1 cellular context compared by ENCODE assay signal in the genomic region with DNA sequence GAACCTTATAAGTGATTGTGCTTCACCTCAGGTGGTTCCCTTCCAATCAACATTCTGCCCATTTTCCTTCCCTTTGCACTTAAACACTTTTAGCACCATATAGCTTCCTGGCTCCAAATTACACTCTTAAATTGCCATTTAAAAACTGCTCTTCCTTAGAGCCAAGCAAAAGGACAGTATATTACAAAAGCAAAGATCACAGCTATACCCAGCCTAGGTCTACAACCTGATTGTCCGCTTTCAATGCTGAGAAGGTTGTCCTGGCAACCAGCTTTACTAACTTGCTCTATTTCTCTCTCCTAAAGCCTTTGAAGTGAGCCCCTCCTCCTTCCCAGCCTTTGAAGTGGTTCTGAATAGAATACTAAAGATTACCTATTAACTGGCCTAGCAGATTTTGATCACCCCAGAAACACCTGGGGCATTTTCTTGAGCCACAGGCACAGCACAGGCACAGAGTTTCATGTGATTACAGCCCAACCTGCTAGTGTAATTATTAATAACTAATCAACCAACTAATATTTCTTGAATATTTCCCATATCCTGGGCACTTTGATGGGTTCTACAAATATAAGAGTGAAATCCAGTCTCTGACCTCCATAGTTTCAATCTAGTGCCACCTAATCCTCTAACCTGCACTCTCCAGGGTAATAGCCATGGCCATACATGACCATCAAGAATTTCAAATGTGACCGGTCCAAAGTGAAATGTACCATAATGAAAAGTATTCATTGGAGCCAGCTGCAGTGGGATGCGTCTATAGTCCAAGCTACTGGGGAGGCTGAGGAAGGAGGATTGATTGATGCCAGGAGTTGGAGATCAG.
TF ChIP-seq lines count a peak whose summit lies in the region.

No MANE protein-coding gene starts in this region.

TF ChIP-seq in HepG2, 621 proteins besides CTCF, POLR2A, EP300 and RAD21 (continued from another document and continues in another):
- TF ChIP-seq ZFP36L1 (CRISPR knock-in tag; IDR thresholded peaks at IDR 0.05) (peak; percentile 79; the same call in 1 of the 2 replicates), ZNF326 (CRISPR knock-in tag; IDR thresholded peaks at IDR 0.05; ENCODE audit: borderline replicate concordance) (no peak), ISL2 (CRISPR knock-in tag; IDR thresholded peaks at IDR 0.05) (peak; percentile 98), KLF9 (CRISPR knock-in tag; IDR thresholded peaks at IDR 0.05; ENCODE audit: low read depth) (no peak), HDAC2 (CRISPR knock-in tag; IDR thresholded peaks at IDR 0.05) (peak; percentile 90), ZNF331 (CRISPR knock-in tag; IDR thresholded peaks at IDR 0.05) (peak; percentile 70), JUNB (CRISPR knock-in tag; IDR thresholded peaks at IDR 0.05; ENCODE audit: borderline replicate concordance) (no peak), DNMT1 (CRISPR knock-in tag; IDR thresholded peaks at IDR 0.05) (no peak), ZNF672 (CRISPR knock-in tag; IDR thresholded peaks at IDR 0.05) (no peak), ETV6 (CRISPR knock-in tag; conservative IDR thresholded peaks at IDR 0.05) (no peak; the same call in 1 of the 2 replicates), POLR2G (IDR thresholded peaks at IDR 0.05; ENCODE audit: low read depth, low read length) (peak; percentile 76), GLI4 (CRISPR knock-in tag; IDR thresholded peaks at IDR 0.05; ENCODE audit: borderline replicate concordance) (no peak), ZMAT3 (CRISPR knock-in tag; conservative IDR thresholded peaks at IDR 0.05) (no peak), TCF7 (IDR thresholded peaks at IDR 0.05; ENCODE audit: low read depth) (peak; percentile 99), ZFX (CRISPR knock-in tag; IDR thresholded peaks at IDR 0.05; ENCODE audit: low read depth) (no peak), NKX3-1 (CRISPR knock-in tag; IDR thresholded peaks at IDR 0.05) (no peak), HDAC1 (CRISPR knock-in tag; IDR thresholded peaks at IDR 0.05) (peak; percentile 48), SIX4 (CRISPR knock-in tag; IDR thresholded peaks at IDR 0.05) (peak; percentile 66), ATF1 (CRISPR knock-in tag; IDR thresholded peaks at IDR 0.05) (no peak), SRSF1 (optimal IDR thresholded peaks at IDR 0.05; ENCODE audit: low read depth, low read length) (no peak), HNF4A (CRISPR knock-in tag; IDR thresholded peaks at IDR 0.05) (peak; percentile 60), ZKSCAN8 (CRISPR knock-in tag; IDR thresholded peaks at IDR 0.05; ENCODE audit: borderline replicate concordance) (no peak), BORCS8-MEF2B (CRISPR knock-in tag; IDR thresholded peaks at IDR 0.05) (no peak), TMF1 (CRISPR knock-in tag; IDR thresholded peaks at IDR 0.05; ENCODE audit: low read depth) (no peak), ZNF792 (CRISPR knock-in tag; IDR thresholded peaks at IDR 0.05) (peak; percentile 53; the same call in 1 of the 2 replicates), EED (CRISPR knock-in tag; IDR thresholded peaks at IDR 0.05) (no peak), MAFK (conservative IDR thresholded peaks at IDR 0.05 in 1 of 2, IDR thresholded peaks at IDR 0.05 in 1 of 2; ENCODE audit: low read length in 2 of 2) (no peak), ZBTB38 (CRISPR knock-in tag; IDR thresholded peaks at IDR 0.05) (no peak), CHCHD3 (CRISPR knock-in tag; IDR thresholded peaks at IDR 0.05) (no peak), RFX3 (CRISPR knock-in tag; IDR thresholded peaks at IDR 0.05) (peak; percentile 95), EZH2 (conservative IDR thresholded peaks at IDR 0.05; ENCODE audit: low read depth, low read length) (no peak), GZF1 (CRISPR knock-in tag; IDR thresholded peaks at IDR 0.05) (no peak), STAT5B (CRISPR knock-in tag; IDR thresholded peaks at IDR 0.05) (no peak), ZNF383 (CRISPR knock-in tag; IDR thresholded peaks at IDR 0.05; ENCODE audit: borderline replicate concordance) (no peak), ZNF550 (CRISPR knock-in tag; IDR thresholded peaks at IDR 0.05; ENCODE audit: borderline replicate concordance) (no peak), DMAP1 (CRISPR knock-in tag; IDR thresholded peaks at IDR 0.05) (no peak), HOXA7 (CRISPR knock-in tag; IDR thresholded peaks at IDR 0.05) (no peak), ZNF224 (CRISPR knock-in tag; IDR thresholded peaks at IDR 0.05) (no peak), TEAD3 (CRISPR knock-in tag; optimal IDR thresholded peaks at IDR 0.05; ENCODE audit: borderline replicate concordance) (peak; percentile 52), ZNF777 (CRISPR knock-in tag; IDR thresholded peaks at IDR 0.05) (no peak), GTF3A (CRISPR knock-in tag; conservative IDR thresholded peaks at IDR 0.05) (no peak), BRD4 (CRISPR knock-in tag; IDR thresholded peaks at IDR 0.05) (no peak), ZNF546 (CRISPR knock-in tag; conservative IDR thresholded peaks at IDR 0.05) (no peak), KAT8 (CRISPR knock-in tag; IDR thresholded peaks at IDR 0.05) (peak; percentile 66; the same call in 1 of the 2 replicates), ZEB1 (IDR thresholded peaks at IDR 0.05; ENCODE audit: insufficient replicate concordance, low read depth) (no peak), NFE2L1 (CRISPR knock-in tag; IDR thresholded peaks at IDR 0.05; ENCODE audit: borderline replicate concordance) (no peak), BHLHE40 (IDR thresholded peaks at IDR 0.05; ENCODE audit: low read length) (peak; percentile 7; the same call in 1 of the 2 replicates), MED8 (CRISPR knock-in tag; IDR thresholded peaks at IDR 0.05; ENCODE audit: insufficient replicate concordance) (no peak)
- TF ChIP-seq, protein P1, sequence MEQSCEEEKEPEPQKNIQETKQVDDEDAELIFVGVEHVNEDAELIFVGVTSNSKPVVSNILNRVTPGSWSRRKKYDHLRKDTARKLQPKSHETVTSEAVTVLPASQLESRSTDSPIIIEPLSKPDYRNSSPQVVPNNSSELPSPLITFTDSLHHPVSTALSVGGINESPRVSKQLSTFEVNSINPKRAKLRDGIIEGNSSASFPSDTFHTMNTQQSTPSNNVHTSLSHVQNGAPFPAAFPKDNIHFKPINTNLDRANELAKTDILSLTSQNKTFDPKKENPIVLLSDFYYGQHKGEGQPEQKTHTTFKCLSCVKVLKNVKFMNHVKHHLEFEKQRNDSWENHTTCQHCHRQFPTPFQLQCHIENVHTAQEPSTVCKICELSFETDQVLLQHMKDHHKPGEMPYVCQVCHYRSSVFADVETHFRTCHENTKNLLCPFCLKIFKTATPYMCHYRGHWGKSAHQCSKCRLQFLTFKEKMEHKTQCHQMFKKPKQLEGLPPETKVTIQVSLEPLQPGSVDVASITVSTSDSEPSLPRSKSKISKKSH (CRISPR knock-in tag; IDR thresholded peaks at IDR 0.05; ENCODE audit: borderline replicate concordance): no peak
- TF ChIP-seq, protein P2, sequence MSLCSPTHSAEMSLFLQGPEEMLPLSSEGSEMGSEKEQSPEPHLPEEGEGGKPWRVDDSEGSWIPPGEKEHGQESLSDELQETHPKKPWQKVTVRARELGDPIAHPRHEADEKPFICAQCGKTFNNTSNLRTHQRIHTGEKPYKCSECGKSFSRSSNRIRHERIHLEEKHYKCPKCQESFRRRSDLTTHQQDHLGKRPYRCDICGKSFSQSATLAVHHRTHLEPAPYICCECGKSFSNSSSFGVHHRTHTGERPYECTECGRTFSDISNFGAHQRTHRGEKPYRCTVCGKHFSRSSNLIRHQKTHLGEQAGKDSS (CRISPR knock-in tag; IDR thresholded peaks at IDR 0.05; ENCODE audit: borderline replicate concordance, low read depth): no peak
- TF ChIP-seq, protein P3, sequence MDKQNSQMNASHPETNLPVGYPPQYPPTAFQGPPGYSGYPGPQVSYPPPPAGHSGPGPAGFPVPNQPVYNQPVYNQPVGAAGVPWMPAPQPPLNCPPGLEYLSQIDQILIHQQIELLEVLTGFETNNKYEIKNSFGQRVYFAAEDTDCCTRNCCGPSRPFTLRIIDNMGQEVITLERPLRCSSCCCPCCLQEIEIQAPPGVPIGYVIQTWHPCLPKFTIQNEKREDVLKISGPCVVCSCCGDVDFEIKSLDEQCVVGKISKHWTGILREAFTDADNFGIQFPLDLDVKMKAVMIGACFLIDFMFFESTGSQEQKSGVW (CRISPR knock-in tag; IDR thresholded peaks at IDR 0.05; ENCODE audit: borderline replicate concordance): no peak
- TF ChIP-seq, protein P4, sequence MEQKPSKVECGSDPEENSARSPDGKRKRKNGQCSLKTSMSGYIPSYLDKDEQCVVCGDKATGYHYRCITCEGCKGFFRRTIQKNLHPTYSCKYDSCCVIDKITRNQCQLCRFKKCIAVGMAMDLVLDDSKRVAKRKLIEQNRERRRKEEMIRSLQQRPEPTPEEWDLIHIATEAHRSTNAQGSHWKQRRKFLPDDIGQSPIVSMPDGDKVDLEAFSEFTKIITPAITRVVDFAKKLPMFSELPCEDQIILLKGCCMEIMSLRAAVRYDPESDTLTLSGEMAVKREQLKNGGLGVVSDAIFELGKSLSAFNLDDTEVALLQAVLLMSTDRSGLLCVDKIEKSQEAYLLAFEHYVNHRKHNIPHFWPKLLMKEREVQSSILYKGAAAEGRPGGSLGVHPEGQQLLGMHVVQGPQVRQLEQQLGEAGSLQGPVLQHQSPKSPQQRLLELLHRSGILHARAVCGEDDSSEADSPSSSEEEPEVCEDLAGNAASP (CRISPR knock-in tag; IDR thresholded peaks at IDR 0.05; ENCODE audit: borderline replicate concordance): peak; percentile 63; the same call in 1 of the 2 replicates
- TF ChIP-seq, protein P5, sequence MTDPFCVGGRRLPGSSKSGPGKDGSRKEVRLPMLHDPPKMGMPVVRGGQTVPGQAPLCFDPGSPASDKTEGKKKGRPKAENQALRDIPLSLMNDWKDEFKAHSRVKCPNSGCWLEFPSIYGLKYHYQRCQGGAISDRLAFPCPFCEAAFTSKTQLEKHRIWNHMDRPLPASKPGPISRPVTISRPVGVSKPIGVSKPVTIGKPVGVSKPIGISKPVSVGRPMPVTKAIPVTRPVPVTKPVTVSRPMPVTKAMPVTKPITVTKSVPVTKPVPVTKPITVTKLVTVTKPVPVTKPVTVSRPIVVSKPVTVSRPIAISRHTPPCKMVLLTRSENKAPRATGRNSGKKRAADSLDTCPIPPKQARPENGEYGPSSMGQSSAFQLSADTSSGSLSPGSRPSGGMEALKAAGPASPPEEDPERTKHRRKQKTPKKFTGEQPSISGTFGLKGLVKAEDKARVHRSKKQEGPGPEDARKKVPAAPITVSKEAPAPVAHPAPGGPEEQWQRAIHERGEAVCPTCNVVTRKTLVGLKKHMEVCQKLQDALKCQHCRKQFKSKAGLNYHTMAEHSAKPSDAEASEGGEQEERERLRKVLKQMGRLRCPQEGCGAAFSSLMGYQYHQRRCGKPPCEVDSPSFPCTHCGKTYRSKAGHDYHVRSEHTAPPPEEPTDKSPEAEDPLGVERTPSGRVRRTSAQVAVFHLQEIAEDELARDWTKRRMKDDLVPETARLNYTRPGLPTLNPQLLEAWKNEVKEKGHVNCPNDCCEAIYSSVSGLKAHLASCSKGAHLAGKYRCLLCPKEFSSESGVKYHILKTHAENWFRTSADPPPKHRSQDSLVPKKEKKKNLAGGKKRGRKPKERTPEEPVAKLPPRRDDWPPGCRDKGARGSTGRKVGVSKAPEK (CRISPR knock-in tag; IDR thresholded peaks at IDR 0.05; ENCODE audit: borderline replicate concordance): no peak
- TF ChIP-seq, protein P6, sequence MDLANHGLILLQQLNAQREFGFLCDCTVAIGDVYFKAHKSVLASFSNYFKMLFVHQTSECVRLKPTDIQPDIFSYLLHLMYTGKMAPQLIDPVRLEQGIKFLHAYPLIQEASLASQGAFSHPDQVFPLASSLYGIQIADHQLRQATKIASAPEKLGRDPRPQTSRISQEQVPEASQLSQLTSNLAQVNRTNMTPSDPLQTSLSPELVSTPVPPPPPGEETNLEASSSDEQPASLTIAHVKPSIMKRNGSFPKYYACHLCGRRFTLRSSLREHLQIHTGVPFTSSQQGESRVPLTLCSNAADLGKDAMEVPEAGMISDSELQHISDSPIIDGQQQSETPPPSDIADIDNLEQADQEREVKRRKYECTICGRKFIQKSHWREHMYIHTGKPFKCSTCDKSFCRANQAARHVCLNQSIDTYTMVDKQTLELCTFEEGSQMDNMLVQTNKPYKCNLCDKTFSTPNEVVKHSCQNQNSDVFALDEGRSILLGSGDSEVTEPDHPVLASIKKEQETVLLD (CRISPR knock-in tag; IDR thresholded peaks at IDR 0.05; ENCODE audit: low read depth): no peak
- TF ChIP-seq, protein P7, sequence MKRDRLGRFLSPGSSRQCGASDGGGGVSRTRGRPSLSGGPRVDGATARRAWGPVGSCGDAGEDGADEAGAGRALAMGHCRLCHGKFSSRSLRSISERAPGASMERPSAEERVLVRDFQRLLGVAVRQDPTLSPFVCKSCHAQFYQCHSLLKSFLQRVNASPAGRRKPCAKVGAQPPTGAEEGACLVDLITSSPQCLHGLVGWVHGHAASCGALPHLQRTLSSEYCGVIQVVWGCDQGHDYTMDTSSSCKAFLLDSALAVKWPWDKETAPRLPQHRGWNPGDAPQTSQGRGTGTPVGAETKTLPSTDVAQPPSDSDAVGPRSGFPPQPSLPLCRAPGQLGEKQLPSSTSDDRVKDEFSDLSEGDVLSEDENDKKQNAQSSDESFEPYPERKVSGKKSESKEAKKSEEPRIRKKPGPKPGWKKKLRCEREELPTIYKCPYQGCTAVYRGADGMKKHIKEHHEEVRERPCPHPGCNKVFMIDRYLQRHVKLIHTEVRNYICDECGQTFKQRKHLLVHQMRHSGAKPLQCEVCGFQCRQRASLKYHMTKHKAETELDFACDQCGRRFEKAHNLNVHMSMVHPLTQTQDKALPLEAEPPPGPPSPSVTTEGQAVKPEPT (CRISPR knock-in tag; IDR thresholded peaks at IDR 0.05; ENCODE audit: low read depth): no peak
- TF ChIP-seq, protein P8, sequence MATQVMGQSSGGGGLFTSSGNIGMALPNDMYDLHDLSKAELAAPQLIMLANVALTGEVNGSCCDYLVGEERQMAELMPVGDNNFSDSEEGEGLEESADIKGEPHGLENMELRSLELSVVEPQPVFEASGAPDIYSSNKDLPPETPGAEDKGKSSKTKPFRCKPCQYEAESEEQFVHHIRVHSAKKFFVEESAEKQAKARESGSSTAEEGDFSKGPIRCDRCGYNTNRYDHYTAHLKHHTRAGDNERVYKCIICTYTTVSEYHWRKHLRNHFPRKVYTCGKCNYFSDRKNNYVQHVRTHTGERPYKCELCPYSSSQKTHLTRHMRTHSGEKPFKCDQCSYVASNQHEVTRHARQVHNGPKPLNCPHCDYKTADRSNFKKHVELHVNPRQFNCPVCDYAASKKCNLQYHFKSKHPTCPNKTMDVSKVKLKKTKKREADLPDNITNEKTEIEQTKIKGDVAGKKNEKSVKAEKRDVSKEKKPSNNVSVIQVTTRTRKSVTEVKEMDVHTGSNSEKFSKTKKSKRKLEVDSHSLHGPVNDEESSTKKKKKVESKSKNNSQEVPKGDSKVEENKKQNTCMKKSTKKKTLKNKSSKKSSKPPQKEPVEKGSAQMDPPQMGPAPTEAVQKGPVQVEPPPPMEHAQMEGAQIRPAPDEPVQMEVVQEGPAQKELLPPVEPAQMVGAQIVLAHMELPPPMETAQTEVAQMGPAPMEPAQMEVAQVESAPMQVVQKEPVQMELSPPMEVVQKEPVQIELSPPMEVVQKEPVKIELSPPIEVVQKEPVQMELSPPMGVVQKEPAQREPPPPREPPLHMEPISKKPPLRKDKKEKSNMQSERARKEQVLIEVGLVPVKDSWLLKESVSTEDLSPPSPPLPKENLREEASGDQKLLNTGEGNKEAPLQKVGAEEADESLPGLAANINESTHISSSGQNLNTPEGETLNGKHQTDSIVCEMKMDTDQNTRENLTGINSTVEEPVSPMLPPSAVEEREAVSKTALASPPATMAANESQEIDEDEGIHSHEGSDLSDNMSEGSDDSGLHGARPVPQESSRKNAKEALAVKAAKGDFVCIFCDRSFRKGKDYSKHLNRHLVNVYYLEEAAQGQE (IDR thresholded peaks at IDR 0.05; ENCODE audit: borderline replicate concordance in 1 of 2, low read depth in 1 of 2, low read length in 2 of 2): no peak
